In genomic region chr6:49409951-49410542, GRCh38 we compare ENCODE assay signal across 7 cellular contexts. TPM values are rescaled to one million over a fixed set of nuclear protein-coding genes. Genes with fewer than 3 reads are reported as not detected.
DNase-seq lines count a peak whose midpoint lies in the region; ATAC-seq, FAIRE-seq and TF ChIP-seq lines count a peak whose summit lies in the region.

No MANE protein-coding gene starts in this region.

- TF ChIP-seq CTCF in left ventricle myocardium inferior (IDR thresholded peaks at IDR 0.05; ENCODE audit: borderline replicate concordance): peak; percentile 93

- no peaks in the 10 kb centered on the region for H3K27me3 ChIP-seq in left ventricle myocardium inferior (ENCODE audit: low read depth)

- no peak overlapping the region for H3K27ac ChIP-seq in left ventricle myocardium inferior (replicated peaks)

- TF ChIP-seq POLR2A in GM12892 (IDR thresholded peaks at IDR 0.05; ENCODE audit: low read depth, low read length): no peak

- H3K9me3 ChIP-seq in left ventricle myocardium inferior (replicated peaks): peaks cover 2% of the 10 kb centered on the region

- intact Hi-C loops in left ventricle myocardium inferior (cut with micrococcal nuclease): loop anchor here (10.0 kb wide), 1 partner anchor 1625 kb away; the partner anchor contains the start of gene OPN5

- DNase-seq in GM12892 (ENCODE audit: insufficient read length) (peak; percentile 1), NCI-H1092 treated with DMSO at 0.1 percent for 48 hours (lab: John Stamatoyannopoulos, UW) (peak; percentile 67), SKM-1 (lab: John Stamatoyannopoulos, UW; ENCODE audit: unreplicated experiment) (peak; percentile 59), left ventricle myocardium inferior (peak; percentile 29), retina (peak; percentile 80)
- DNase-seq in activated naive CD8-positive, alpha-beta T cell treated with anti-CD3 and anti-CD28 coated beads, Interleukin-2, amount 50 U/mL, for 16 hours (ENCODE audit: low read depth, low spot score): peak; percentile 5

- H3K4me1 ChIP-seq in left ventricle myocardium inferior: no peaks in the 10 kb centered on the region

- no peaks in the 10 kb centered on the region for H3K36me3 ChIP-seq in left ventricle myocardium inferior

- ATAC-seq in HG02610 (IDR thresholded peaks at IDR 0.05; ENCODE audit: unreplicated experiment): peak; percentile 91

- FAIRE-seq in GM12892 (lab: Jason Lieb, UNC): peak; percentile 78

- no peak overlapping the region for H3K4me3 ChIP-seq in left ventricle myocardium inferior

RNA-seq across cellular contexts. Expression of gene MMUT, which starts 53.0 kb away (rescaled TPM):
- polyA plus RNA-seq in GM12892 (2012; ENCODE audit: missing spikeins): 14.5 TPM
- total RNA-seq in left ventricle myocardium inferior: 38.3 TPM

RNA-seq across cellular contexts. Expression of gene CENPQ, which starts 53.1 kb away (rescaled TPM):
- 22.0 TPM for polyA plus RNA-seq in GM12892 (2012; ENCODE audit: missing spikeins)
- 6.0 TPM for total RNA-seq in left ventricle myocardium inferior

Comparison
In these comparisons a context has a peak if more than half of its experiments do, and no peak if none do; other contexts are left out.
1. DNase-seq: peak in every context shown above with its lines; median percentile 80 in retina; 67 in NCI-H1092 treated with DMSO at 0.1 percent for 48 hours; 59 in SKM-1; 29 in left ventricle myocardium inferior; 5 in activated naive CD8-positive, alpha-beta T cell treated with anti-CD3 and anti-CD28 coated beads, Interleukin-2, amount 50 U/mL, for 16 hours; 1 in GM12892.